Comparison of ENCODE assay signal across 16 cellular contexts in the genomic region with DNA sequence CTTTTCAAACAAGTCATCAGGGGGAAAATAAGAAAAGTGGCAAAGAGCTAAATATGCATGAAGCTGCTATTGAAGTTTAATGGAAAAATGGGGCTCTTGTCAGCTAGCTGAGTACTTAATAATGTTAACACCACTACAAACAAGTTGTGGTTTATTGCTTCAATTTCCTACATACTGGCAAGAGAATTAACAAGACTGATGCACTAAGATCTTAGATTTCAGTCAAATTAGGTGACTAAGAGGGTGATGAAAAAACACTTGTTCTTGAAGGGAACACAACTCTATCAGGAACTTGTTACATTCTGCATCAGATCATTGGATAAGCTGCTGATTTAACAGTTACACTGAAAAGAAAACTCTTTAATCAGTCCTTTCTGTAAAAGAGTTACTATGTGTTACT.
DNase-seq lines count a peak whose midpoint lies in the region; ATAC-seq and TF ChIP-seq lines count a peak whose summit lies in the region.
"Had no signal": no experiment of that assay in that cellular context is flagged by ENCODE, and none has a peak within 500 bp of the region (broad histone marks: within the 10 kb centered on the region; RNA-seq: fewer than 3 reads in every experiment).

No MANE protein-coding gene starts in this region.

- DNase-seq in activated T-cell treated with anti-CD3 and anti-CD28 coated beads, Interleukin-2, amount 50 U/mL, for 4 hours: no peak
- DNase-seq in activated T-cell treated with anti-CD3 and anti-CD28 coated beads, Interleukin-2, amount 50 U/mL, for 48 hours: no peak
- peak; percentile 9 for DNase-seq in NB4 (ENCODE audit: low read depth)
- peak; percentile 6 for DNase-seq in astrocyte of the hippocampus (ENCODE audit: low read depth, low spot score)
- no peak for DNase-seq in stimulated activated naive CD8-positive, alpha-beta T cell treated with anti-CD3 and anti-CD28 coated beads, Interleukin-15, amount 100 ng/mL, for 72 hours
- DNase-seq in HFFc6: no peak
- DNase-seq in ecto neural progenitor cell (ENCODE audit: low spot score): no peak
- DNase-seq in GM20000 (ENCODE audit: low spot score): no peak
- DNase-seq: 8988T; C1 segment of cervical spinal cord; CD4-positive, alpha-beta memory T cell; COR-L47; DMS153; DMS79 treated with DMSO at 0.1 percent for 48 hours; GDM1 had no signal

- TF ChIP-seq CTCF in NB4 (IDR thresholded peaks at IDR 0.05; ENCODE audit: low read depth, low read length) (no peak), HFFc6 (IDR thresholded peaks at IDR 0.05) (no peak), GM20000 (IDR thresholded peaks at IDR 0.05; ENCODE audit: extremely low read depth, missing control alignments) (no peak)

- H3K9me3 Mint-ChIP-seq in activated T-cell treated with anti-CD3 and anti-CD28 coated beads, Interleukin-2, amount 50 U/mL, for 4 hours: peaks cover 11% of the 10 kb centered on the region
- peaks cover 8 to 23% of the 10 kb centered on the region in 2 donors for H3K9me3 Mint-ChIP-seq in stimulated activated naive CD8-positive, alpha-beta T cell treated with anti-CD3 and anti-CD28 coated beads, Interleukin-15, amount 100 ng/mL, for 72 hours
- peaks cover 4% of the 10 kb centered on the region; the same call in 1 of the 2 replicates for H3K9me3 Mint-ChIP-seq in HFFc6

- ATAC-seq in activated T-cell treated with anti-CD3 and anti-CD28 coated beads, Interleukin-2, amount 50 U/mL, for 4 hours: peak; percentile 65 to 72
- peak; percentile 52 for ATAC-seq in stimulated activated naive CD8-positive, alpha-beta T cell treated with anti-CD3 and anti-CD28 coated beads, Interleukin-15, amount 100 ng/mL, for 72 hours

- H3K4me3 ChIP-seq in NB4 (ENCODE audit: low read depth, low read length): no peak overlapping the region
- H3K4me3 ChIP-seq: HAP-1 had no signal

- TF ChIP-seq POLR2A in NB4 (IDR thresholded peaks at IDR 0.05; ENCODE audit: extremely low read depth, insufficient read length): no peak

- H3K27ac Mint-ChIP-seq in stimulated activated naive CD8-positive, alpha-beta T cell treated with anti-CD3 and anti-CD28 coated beads, Interleukin-15, amount 100 ng/mL, for 72 hours: peak overlapping the region in 1 of 2 donors; percentile 65
- no peak overlapping the region for H3K27ac Mint-ChIP-seq in HFFc6
- H3K27ac Mint-ChIP-seq: CD4-positive, alpha-beta memory T cell had no signal

- peaks cover 19% of the 10 kb centered on the region for H3K4me1 Mint-ChIP-seq in activated T-cell treated with anti-CD3 and anti-CD28 coated beads, Interleukin-2, amount 50 U/mL, for 4 hours (ENCODE audit: low read depth)
- peaks cover 12% of the 10 kb centered on the region for H3K4me1 Mint-ChIP-seq in stimulated activated naive CD8-positive, alpha-beta T cell treated with anti-CD3 and anti-CD28 coated beads, Interleukin-15, amount 100 ng/mL, for 72 hours
- no peaks in the 10 kb centered on the region for H3K4me1 Mint-ChIP-seq in HFFc6 (ENCODE audit: low read depth)

- no peaks in the 10 kb centered on the region for H3K27me3 Mint-ChIP-seq in activated T-cell treated with anti-CD3 and anti-CD28 coated beads, Interleukin-2, amount 50 U/mL, for 4 hours (ENCODE audit: low read depth)
- no peaks in the 10 kb centered on the region for H3K27me3 Mint-ChIP-seq in stimulated activated naive CD8-positive, alpha-beta T cell treated with anti-CD3 and anti-CD28 coated beads, Interleukin-15, amount 100 ng/mL, for 72 hours
- no peaks in the 10 kb centered on the region for H3K27me3 Mint-ChIP-seq in HFFc6 (ENCODE audit: insufficient read depth)

- H3K4me3 Mint-ChIP-seq in activated T-cell treated with anti-CD3 and anti-CD28 coated beads, Interleukin-2, amount 50 U/mL, for 4 hours: no peak overlapping the region
- no peak overlapping the region for H3K4me3 Mint-ChIP-seq in stimulated activated naive CD8-positive, alpha-beta T cell treated with anti-CD3 and anti-CD28 coated beads, Interleukin-15, amount 100 ng/mL, for 72 hours
- H3K4me3 Mint-ChIP-seq in HFFc6: no peak overlapping the region
- H3K4me3 Mint-ChIP-seq: CD4-positive, alpha-beta memory T cell had no signal

- peaks cover 2% of the 10 kb centered on the region for H3K36me3 Mint-ChIP-seq in activated T-cell treated with anti-CD3 and anti-CD28 coated beads, Interleukin-2, amount 50 U/mL, for 4 hours (ENCODE audit: insufficient read depth)
- H3K36me3 Mint-ChIP-seq in HFFc6 (ENCODE audit: low read depth): no peaks in the 10 kb centered on the region
- H3K36me3 Mint-ChIP-seq: CD4-positive, alpha-beta memory T cell had no signal

Comparison
In these comparisons a context has a peak if more than half of its experiments do, and no peak if none do; other contexts are left out.
1. DNase-seq: peak in NB4 (single experiment) and astrocyte of the hippocampus (single experiment); none in activated T-cell treated with anti-CD3 and anti-CD28 coated beads, Interleukin-2, amount 50 U/mL, for 4 hours (single experiment), activated T-cell treated with anti-CD3 and anti-CD28 coated beads, Interleukin-2, amount 50 U/mL, for 48 hours (0 of 2), stimulated activated naive CD8-positive, alpha-beta T cell treated with anti-CD3 and anti-CD28 coated beads, Interleukin-15, amount 100 ng/mL, for 72 hours (0 of 2), HFFc6 (single experiment), ecto neural progenitor cell (single experiment) and GM20000 (single experiment).